In genomic region chr5:109378095-109378494, GRCh38 we compare ENCODE assay signal across 32 cellular contexts.
"Had no signal": no experiment of that assay in that cellular context is flagged by ENCODE, and none has a peak within 500 bp of the region (broad histone marks: within the 10 kb centered on the region; RNA-seq: fewer than 3 reads in every experiment).

No MANE protein-coding gene starts in this region.

- ATAC-seq: activated CD8-positive, alpha-beta T cell treated with anti-CD3 and anti-CD28 coated beads for 36 hours; PC-3; Right ventricle myocardium inferior had no signal

- H3K27me3 ChIP-seq: brain microvascular endothelial cell, Peyer's patch had no signal

- H3K4me3 ChIP-seq: Peyer's patch had no signal

- H3K27me3 Mint-ChIP-seq: activated B cell treated with CpG ODN at 0.5 μM for 24 hours; activated CD8-positive, alpha-beta T cell treated with anti-CD3 and anti-CD28 coated beads for 36 hours had no signal

- DNase-seq: activated B cell treated with CpG ODN at 0.5 μM for 24 hours; activated CD4-positive, alpha-beta T cell treated with anti-CD3 and anti-CD28 coated beads for 48 hours; activated CD4-positive, alpha-beta T cell treated with anti-CD3 and anti-CD28 coated beads, Interleukin-2, amount 50 U/mL, for 4 hours; activated CD4-positive, CD25-positive, alpha-beta regulatory T cell treated with anti-CD3 and anti-CD28 coated beads, Interleukin-2, amount 50 U/mL, for 72 hours; activated CD8-positive, alpha-beta T cell treated with anti-CD3 and anti-CD28 coated beads for 36 hours; activated effector memory CD4-positive, alpha-beta T cell treated with Interleukin-2 at 50 U/mL for 16 hours; activated naive CD4-positive, alpha-beta T cell treated with anti-CD3 and anti-CD28 coated beads, Interleukin-2, amount 50 U/mL, for 16 hours; activated T-cell treated with anti-CD3 and anti-CD28 coated beads, Interleukin-2, amount 50 U/mL, for 1 hour; amniotic stem cell; aorta; brain microvascular endothelial cell; central memory CD4-positive, alpha-beta T cell; MM.1S; MV-4-11; NCI-H1092; NCI-H1436 treated with DMSO at 0.1 percent for 48 hours; NCI-H1694 treated with DMSO at 0.1 percent for 48 hours; NCI-H2029; NCI-H345; NCI-H524 treated with DMSO at 0.1 percent for 48 hours; PC-3; Peyer's patch; SIG-M5; SW 1271; T-helper 1 cell; T-helper 2 cell; T-helper 9 cell had no signal

- H3K27ac ChIP-seq: brain microvascular endothelial cell, KMS-11, Peyer's patch, RWPE1, VCaP had no signal

- H3K27ac Mint-ChIP-seq: activated B cell treated with CpG ODN at 0.5 μM for 24 hours; activated CD8-positive, alpha-beta T cell treated with anti-CD3 and anti-CD28 coated beads for 36 hours; activated T-helper 1 cell treated with anti-CD3 and anti-CD28 coated beads, Interleukin-12 subunit alpha, Interleukin-12 subunit beta, Interleukin-2, Interleukin-4 antibody, amounts not matched to agents 30 ng/mL and 10 ng/mL and 1 ng/mL, durations not matched to agents 14 hours and 24 hours and 36 hours had no signal

- H3K9me3 ChIP-seq: Peyer's patch had no signal

- H3K4me1 ChIP-seq: Peyer's patch had no signal

- H3K9me3 Mint-ChIP-seq: activated B cell treated with CpG ODN at 0.5 μM for 24 hours; activated CD8-positive, alpha-beta T cell treated with anti-CD3 and anti-CD28 coated beads for 36 hours; activated T-helper 1 cell treated with anti-CD3 and anti-CD28 coated beads, Interleukin-12 subunit alpha, Interleukin-12 subunit beta, Interleukin-2, Interleukin-4 antibody, amounts not matched to agents 30 ng/mL and 10 ng/mL and 1 ng/mL, durations not matched to agents 14 hours and 24 hours and 36 hours had no signal

- H3K4me3 Mint-ChIP-seq: activated B cell treated with CpG ODN at 0.5 μM for 24 hours; activated CD8-positive, alpha-beta T cell treated with anti-CD3 and anti-CD28 coated beads for 36 hours; activated T-helper 1 cell treated with anti-CD3 and anti-CD28 coated beads, Interleukin-12 subunit alpha, Interleukin-12 subunit beta, Interleukin-2, Interleukin-4 antibody, amounts not matched to agents 30 ng/mL and 10 ng/mL and 1 ng/mL, durations not matched to agents 14 hours and 24 hours and 36 hours had no signal
